8 cellular contexts compared by ENCODE assay signal in genomic region chr11:129278586-129279319, GRCh38.
DNase-seq lines count a peak whose midpoint lies in the region; ATAC-seq and TF ChIP-seq lines count a peak whose summit lies in the region.

No MANE protein-coding gene starts in this region.

- H3K9me3 Mint-ChIP-seq in naive B cell: no peaks in the 10 kb centered on the region

- H3K27ac ChIP-seq in VCaP: peak overlapping the region; percentile 90

- POLR2A ChIA-PET in GM10248 (lab: Yijun Ruan, JAX): no interaction called here

- CTCF ChIA-PET in GM10248 (lab: Yijun Ruan, JAX): no interaction called here

- H3K4me1 Mint-ChIP-seq in naive B cell: peaks cover 43 to 57% (median 53%) of the 10 kb centered on the region in 3 donors

- peak; percentile 15 for ATAC-seq in HG02981 (IDR thresholded peaks at IDR 0.05; ENCODE audit: unreplicated experiment)
- ATAC-seq in naive B cell (ENCODE audit: low read depth in 2 of 2): peak; percentile 29 to 40
- ATAC-seq in GM18873 (IDR thresholded peaks at IDR 0.05; ENCODE audit: low FRiP score, unreplicated experiment): no peak

- no peak for TF ChIP-seq POLR2A in erythroblast (IDR thresholded peaks at IDR 0.05; ENCODE audit: low read length)

- H3K27ac Mint-ChIP-seq in naive B cell: peak overlapping the region in 5 of 6 donors; percentile 61 to 95 (median 88)

- peaks cover 0 to 9% (median 3%) of the 10 kb centered on the region in 3 donors for H3K27me3 Mint-ChIP-seq in naive B cell

- DNase-seq in GM10248 (ENCODE audit: extremely low spot score) (peak; percentile 13), erythroblast (lab: John Stamatoyannopoulos, UW) (peak; percentile 38 to 42), naive B cell (peak; percentile 41), NCI-H524 treated with DMSO at 0.1 percent for 48 hours (lab: John Stamatoyannopoulos, UW) (no peak), H4 (ENCODE audit: low spot score) (no peak)

- no peaks in the 10 kb centered on the region for H3K36me3 Mint-ChIP-seq in naive B cell

- H3K4me3 Mint-ChIP-seq in naive B cell: peak overlapping the region; percentile 84 to 96 (median 94)

- no peak for TF ChIP-seq CTCF in GM10248 (IDR thresholded peaks at IDR 0.05; ENCODE audit: control extremely low read depth, extremely low read depth, low read depth, missing control alignments)
- TF ChIP-seq CTCF in VCaP (conservative IDR thresholded peaks at IDR 0.05): no peak

Comparison
In these comparisons a context has a peak if more than half of its experiments do, and no peak if none do; other contexts are left out.
1. DNase-seq: peak in GM10248 (single experiment), erythroblast (2 of 2) and naive B cell (single experiment); none in NCI-H524 treated with DMSO at 0.1 percent for 48 hours (single experiment) and H4 (single experiment).